8 cellular contexts compared by ENCODE assay signal in genomic region chr6:157274116-157274470, GRCh38. TPM values are rescaled to one million over a fixed set of nuclear protein-coding genes. Genes with fewer than 3 reads are reported as not detected.
DNase-seq lines count a peak whose midpoint lies in the region; TF ChIP-seq lines count a peak whose summit lies in the region.

No MANE protein-coding gene starts in this region.

- no peak overlapping the region for H2BK120ac ChIP-seq in mesenchymal stem cell (ENCODE audit: low read depth, low read length)

- intact Hi-C loops in cardiac septum (cut with DNase I), result loop anchor here (2.0 to 10.0 kb wide), 2 partner anchors 47 to 229 kb away; no protein-coding TSS in a partner anchor

- H3K36me3 ChIP-seq in right atrium auricular region, result no peaks in the 10 kb centered on the region
- H3K36me3 ChIP-seq in mesenchymal stem cell (ENCODE audit: control insufficient read depth in 1 of 2, insufficient read depth in 2 of 2, low read depth in 1 of 2, low read length in 2 of 2), result no peaks in the 10 kb centered on the region

- TF ChIP-seq CTCF in right atrium auricular region (IDR thresholded peaks at IDR 0.05), result no peak
- TF ChIP-seq CTCF in astrocyte of the spinal cord (IDR thresholded peaks at IDR 0.05; ENCODE audit: low read depth, low read length), result no peak
- TF ChIP-seq CTCF in GM13976 (IDR thresholded peaks at IDR 0.05; ENCODE audit: borderline replicate concordance, control extremely low read depth, extremely low read depth, insufficient read depth, missing control alignments), result no peak

- H3K18ac ChIP-seq in mesenchymal stem cell (ENCODE audit: low read depth in 1 of 2, low read length in 2 of 2), result peak overlapping the region; percentile 89 to 91

- H4K91ac ChIP-seq in mesenchymal stem cell (ENCODE audit: low read length), result no peak overlapping the region

- H3K27ac ChIP-seq in right atrium auricular region (peak overlapping the region; percentile 82 to 83), mesenchymal stem cell (ENCODE audit: low read length, poor library complexity, severe bottlenecking) (no peak overlapping the region)

- H3K79me1 ChIP-seq in mesenchymal stem cell (replicated peaks; ENCODE audit: low read length, poor library complexity, severe bottlenecking), result no peaks in the 10 kb centered on the region

- DNase-seq in right atrium auricular region (ENCODE audit: low spot score) (no peak), cardiac septum (ENCODE audit: low spot score) (no peak), astrocyte of the spinal cord (ENCODE audit: low read depth, low spot score) (no peak), mesenchymal stem cell (no peak), hypothalamus (lab: John Stamatoyannopoulos, UW) (no peak), mucosa of gallbladder (ENCODE audit: low spot score) (no peak), GM13976 (ENCODE audit: low spot score) (no peak), G401 (ENCODE audit: low spot score) (no peak)

- in situ Hi-C loops in astrocyte of the spinal cord (cut with HindIII; ENCODE audit: low sequenced_read_pairs), result no loop called here
- in situ Hi-C loops in GM13976 (cut with MboI; ENCODE audit: low sequenced_read_pairs, unreplicated experiment), result no loop called here
- in situ Hi-C loops in G401 (cut with HindIII; ENCODE audit: low sequenced_read_pairs), result no loop called here

- no peak overlapping the region for H2BK5ac ChIP-seq in mesenchymal stem cell (ENCODE audit: low read depth, low read length, poor library complexity, severe bottlenecking)

- peak overlapping the region; percentile 70 for H4K8ac ChIP-seq in mesenchymal stem cell (ENCODE audit: low read length)

- H3K27me3 ChIP-seq in right atrium auricular region (no peaks in the 10 kb centered on the region), mesenchymal stem cell (ENCODE audit: control insufficient read depth in 1 of 2, insufficient read depth in 1 of 2, low read length in 2 of 2) (peaks cover 0 to 6% of the 10 kb centered on the region in 2 experiments)

- H3K23ac ChIP-seq in mesenchymal stem cell (ENCODE audit: low read length in 2 of 2), result no peak overlapping the region

- H3K4ac ChIP-seq in mesenchymal stem cell (ENCODE audit: low read depth in 1 of 2, low read length in 2 of 2), result peak overlapping the region in 1 of 2 experiments; percentile 49

- peak overlapping the region in 1 of 2 experiments; percentile 7 for H2BK12ac ChIP-seq in mesenchymal stem cell (ENCODE audit: low read length in 2 of 2)

- peak overlapping the region; percentile 84 for H2AFZ ChIP-seq in mesenchymal stem cell (ENCODE audit: low read depth, low read length)

- peak overlapping the region; percentile 85 for H3K9ac ChIP-seq in mesenchymal stem cell (ENCODE audit: low read length)

- H3K9me3 ChIP-seq in right atrium auricular region (no peaks in the 10 kb centered on the region), mesenchymal stem cell (ENCODE audit: control insufficient read depth, low read length) (no peaks in the 10 kb centered on the region)

- H3K4me1 ChIP-seq in right atrium auricular region (peaks cover 0 to 16% of the 10 kb centered on the region in 2 donors), mesenchymal stem cell (ENCODE audit: control insufficient read depth, insufficient read depth, low read depth, low read length) (peaks cover 14% of the 10 kb centered on the region)

- WGBS in mesenchymal stem cell, result 10% methylated on average over 18 of the region's 18 CpGs

- H3K14ac ChIP-seq in mesenchymal stem cell (ENCODE audit: low read length in 2 of 2), result no peak overlapping the region

- H2BK15ac ChIP-seq in mesenchymal stem cell (ENCODE audit: low read depth, poor library complexity, severe bottlenecking), result peak overlapping the region; percentile 60

- H3K4me3 ChIP-seq in right atrium auricular region (peak overlapping the region; percentile 57 to 65), astrocyte of the spinal cord (ENCODE audit: low read depth, low read length) (peak overlapping the region; percentile 64), mesenchymal stem cell (ENCODE audit: insufficient read depth in 1 of 2, low read depth in 1 of 2, low read length in 2 of 2) (peak overlapping the region; percentile 73 to 79)

- peak overlapping the region; percentile 97 for H3K4me2 ChIP-seq in mesenchymal stem cell (ENCODE audit: low read length, poor library complexity, severe bottlenecking)

- H2AK5ac ChIP-seq in mesenchymal stem cell (ENCODE audit: low read length, severe bottlenecking), result no peak overlapping the region

RNA-seq across cellular contexts. Expression of gene TMEM242, which starts 49.2 kb away (rescaled TPM):
- 1 to 10 TPM; 4.9 to 6.2 TPM for total RNA-seq in right atrium auricular region
- total RNA-seq in cardiac septum, result 18.9 TPM
- 6.1 TPM for polyA plus RNA-seq in mesenchymal stem cell (2013, experiment 1 of 2)
- polyA plus RNA-seq in mesenchymal stem cell (2013, experiment 2 of 2), result 6.6 TPM
- 13.1 TPM for total RNA-seq in mucosa of gallbladder
- 4.0 and 5.5 TPM in 2 replicates for total RNA-seq in G401 (2014; rRNA removed; shearing (Covaris generic))
